In the genomic region with DNA sequence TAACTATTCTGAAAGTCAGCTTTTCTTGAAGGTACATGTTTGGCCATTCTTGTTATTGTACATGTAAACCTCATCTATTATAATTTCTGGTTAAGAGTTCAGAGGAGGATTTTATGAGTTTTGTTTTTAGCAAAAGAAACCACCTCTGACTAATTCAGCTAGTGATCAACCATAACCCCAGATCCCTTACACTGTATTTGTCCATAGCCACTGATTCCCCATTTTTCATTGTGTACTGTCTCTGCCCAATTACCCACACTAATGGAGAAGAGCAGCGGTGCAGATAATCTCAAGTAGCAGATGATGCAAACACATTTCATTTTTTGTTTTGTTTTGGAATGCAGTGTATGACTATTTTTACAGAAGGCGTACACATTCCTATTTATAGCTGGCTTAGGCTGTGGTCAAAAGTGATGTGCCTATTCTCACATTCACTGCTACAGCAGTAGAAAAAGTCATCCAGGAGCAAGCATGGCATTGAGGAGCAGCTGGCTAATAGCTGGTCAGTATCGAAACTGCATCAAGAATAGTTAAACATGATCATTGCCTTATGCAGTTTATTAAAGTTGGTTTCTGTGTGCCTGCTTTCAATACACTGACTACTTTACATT, we compare ENCODE assay signal across 12 cellular contexts.
DNase-seq lines count a peak whose midpoint lies in the region; ATAC-seq and TF ChIP-seq lines count a peak whose summit lies in the region.
"Had no signal": no experiment of that assay in that cellular context is flagged by ENCODE, and none has a peak within 500 bp of the region (broad histone marks: within the 10 kb centered on the region; RNA-seq: fewer than 3 reads in every experiment).

No MANE protein-coding gene starts in this region.

- CTCF ChIA-PET in PC-9 (lab: Charles Lee), result no interaction called here

- H3K36me3 ChIP-seq in PC-9 (ENCODE audit: low read depth), result no peaks in the 10 kb centered on the region
- H3K36me3 ChIP-seq: cardiac muscle cell had no signal

- intact Hi-C loops in PC-9 (cut with micrococcal nuclease; ENCODE audit: unreplicated experiment), result no loop called here

- H3F3A ChIP-seq in PC-9 (ENCODE audit: insufficient read depth, low read depth), result no peaks in the 10 kb centered on the region

- no peaks in the 10 kb centered on the region for H3K4me1 ChIP-seq in PC-9 (replicated peaks; ENCODE audit: insufficient read depth)

- H2AFZ ChIP-seq in PC-9, result no peak overlapping the region

- H3K27me3 ChIP-seq in PC-9 (ENCODE audit: insufficient read depth, low read depth), result no peaks in the 10 kb centered on the region
- H3K27me3 ChIP-seq: cardiac muscle cell had no signal

- 0 out of 2 replicates have a peak, but pooled peaks cover 6% of the 10 kb centered on the region for H3K9me2 ChIP-seq in PC-9 (ENCODE audit: insufficient read depth)

- H3K4me2 ChIP-seq in PC-9, result no peak overlapping the region

- POLR2A ChIA-PET in PC-9 (lab: Charles Lee; ENCODE audit: unreplicated experiment), result no interaction called here

- H3K27ac ChIP-seq in PC-9, result no peak overlapping the region
- H3K27ac ChIP-seq: cardiac muscle cell had no signal

- TF ChIP-seq CTCF in PC-9 (conservative IDR thresholded peaks at IDR 0.05), result no peak

- no peaks in the 10 kb centered on the region for H3K9me3 ChIP-seq in PC-9 (ENCODE audit: insufficient read depth, low read depth)

- BruUV-seq in PC-9 (replicated peaks; lab: Mats Ljungman, UMichigan), result no TSS peak

- no peaks in the 10 kb centered on the region for H3K79me2 ChIP-seq in PC-9 (ENCODE audit: low read depth)

- DNase-seq in NCI-H1417 (lab: John Stamatoyannopoulos, UW) (peak; percentile 5 to 31 (median 6)), NCI-H1417 treated with DMSO at 0.1 percent for 48 hours (lab: John Stamatoyannopoulos, UW) (no peak), renal cortical epithelial cell (ENCODE audit: low read depth) (peak; percentile 19), PC-9 (no peak), AG08396 (ENCODE audit: low spot score) (no peak)
- DNase-seq in stimulated activated CD4-positive, alpha-beta T cell treated with anti-CD3 and anti-CD28 coated beads, Interleukin-4, amount 100 ng/mL, for 4 hours, result no peak
- DNase-seq: 8988T; activated T-cell treated with anti-CD3 and anti-CD28 coated beads, Interleukin-2, amount 50 U/mL, for 24 hours; KBM-7 had no signal

- H4K20me1 ChIP-seq in PC-9 (ENCODE audit: insufficient read depth), result no peaks in the 10 kb centered on the region

- H3K4me3 ChIP-seq in PC-9, result no peak overlapping the region
- H3K4me3 ChIP-seq: cardiac muscle cell had no signal

- ATAC-seq in HG02642 (IDR thresholded peaks at IDR 0.05; ENCODE audit: poor library complexity, unreplicated experiment) (peak; percentile 62), HG03558 (IDR thresholded peaks at IDR 0.05; ENCODE audit: extremely low read depth, unreplicated experiment) (peak; percentile 61)

Comparison
In these comparisons a context has a peak if more than half of its experiments do, and no peak if none do; other contexts are left out.
1. DNase-seq: peak in NCI-H1417 (3 of 3) and renal cortical epithelial cell (single experiment); none in NCI-H1417 treated with DMSO at 0.1 percent for 48 hours (single experiment), PC-9 (0 of 2), AG08396 (single experiment) and stimulated activated CD4-positive, alpha-beta T cell treated with anti-CD3 and anti-CD28 coated beads, Interleukin-4, amount 100 ng/mL, for 4 hours (0 of 2).